Comparison of ENCODE assay signal across 11 cellular contexts in the genomic region with DNA sequence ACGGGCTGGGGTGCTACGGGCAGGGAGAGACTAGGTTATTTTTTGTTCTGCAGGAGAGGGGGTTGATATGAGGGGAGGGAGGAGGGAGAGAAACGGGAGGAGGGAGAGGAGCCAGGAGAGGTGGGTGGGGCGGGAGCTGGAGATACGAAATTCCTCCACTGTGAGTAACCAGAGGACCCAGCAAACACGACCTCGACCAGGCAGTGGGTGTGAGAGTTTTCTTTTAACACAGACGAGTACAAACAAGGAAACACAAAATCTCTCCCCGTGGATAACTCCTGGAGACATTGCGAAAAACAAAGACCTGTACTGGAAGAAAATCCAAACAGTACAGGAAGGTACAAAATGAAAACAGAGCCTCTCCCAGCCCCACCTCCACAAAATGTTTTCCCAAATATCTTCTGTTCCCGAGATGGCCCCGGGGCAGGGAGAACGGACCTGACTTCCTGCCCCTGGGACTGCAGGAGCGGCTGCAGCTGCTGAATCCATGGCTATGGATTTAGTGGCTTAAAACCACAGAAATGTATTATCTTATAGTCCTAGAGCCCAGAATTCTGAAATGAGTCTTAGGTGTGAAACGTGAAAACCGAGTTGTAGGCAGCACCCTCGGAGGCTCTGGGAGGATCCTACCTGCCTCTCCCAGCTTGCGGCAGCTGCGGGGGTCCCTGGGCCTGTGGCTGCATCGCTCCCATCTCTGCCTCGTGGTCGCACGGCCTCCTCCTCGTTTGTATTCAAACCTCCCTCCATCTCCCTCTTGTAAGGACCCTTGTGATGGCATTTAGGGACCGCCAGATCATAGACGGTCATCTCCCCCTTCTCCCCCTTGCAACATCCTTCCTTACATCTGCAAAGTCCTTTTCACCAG.
DNase-seq lines count a peak whose midpoint lies in the region; ATAC-seq, FAIRE-seq and TF ChIP-seq lines count a peak whose summit lies in the region.
"Had no signal": no experiment of that assay in that cellular context is flagged by ENCODE, and none has a peak within 500 bp of the region (broad histone marks: within the 10 kb centered on the region; RNA-seq: fewer than 3 reads in every experiment).

No MANE protein-coding gene starts in this region.

- no peak overlapping the region for H3K4me3 ChIP-seq in suprapubic skin
- H3K4me3 ChIP-seq: SK-N-MC, uterus had no signal

- no peak for TF ChIP-seq EP300 in suprapubic skin (IDR thresholded peaks at IDR 0.05)

- ATAC-seq in GM21619 (IDR thresholded peaks at IDR 0.05; ENCODE audit: unreplicated experiment) (no peak), GM18867 (IDR thresholded peaks at IDR 0.05; ENCODE audit: unreplicated experiment) (no peak)

- no peaks in the 10 kb centered on the region for H3K27me3 ChIP-seq in suprapubic skin
- H3K27me3 ChIP-seq: uterus had no signal

- peak overlapping the region; percentile 78 for H3K27ac ChIP-seq in suprapubic skin
- H3K27ac ChIP-seq: SK-N-MC, uterus had no signal

- no peaks in the 10 kb centered on the region for H3K9me3 ChIP-seq in suprapubic skin
- H3K9me3 ChIP-seq: uterus had no signal

- H3K36me3 ChIP-seq in suprapubic skin, result no peaks in the 10 kb centered on the region
- H3K36me3 ChIP-seq: uterus had no signal

- TF ChIP-seq POLR2A in H54 (IDR thresholded peaks at IDR 0.05; ENCODE audit: low read depth, low read length) (no peak), suprapubic skin (IDR thresholded peaks at IDR 0.05) (no peak)

- no peak for FAIRE-seq in H54 (lab: Jason Lieb, UNC)

- WGBS in suprapubic skin, result 46% methylated on average over 26 of the region's 26 CpGs

- DNase-seq in H54 (ENCODE audit: insufficient read length, low spot score) (peak; percentile 70), amniotic stem cell (lab: John Stamatoyannopoulos, UW) (peak; percentile 16), islet precursor cell (peak; percentile 86), suprapubic skin (ENCODE audit: low spot score in 2 of 2) (no peak), D341Med (ENCODE audit: low spot score) (no peak)
- no peak for DNase-seq in stimulated activated CD4-positive, alpha-beta T cell treated with anti-CD3 and anti-CD28 coated beads, Interleukin-4, amount 100 ng/mL, for 24 hours
- DNase-seq: NCI-H1417, uterus had no signal

- H3K4me1 ChIP-seq in suprapubic skin, result peaks cover 60% of the 10 kb centered on the region
- H3K4me1 ChIP-seq: uterus had no signal

- TF ChIP-seq CTCF in suprapubic skin (IDR thresholded peaks at IDR 0.05), result no peak

Comparison
In these comparisons a context has a peak if more than half of its experiments do, and no peak if none do; other contexts are left out.
1. DNase-seq: peak in H54 (single experiment), amniotic stem cell (single experiment) and islet precursor cell (single experiment); none in suprapubic skin (0 of 2), stimulated activated CD4-positive, alpha-beta T cell treated with anti-CD3 and anti-CD28 coated beads, Interleukin-4, amount 100 ng/mL, for 24 hours (single experiment) and D341Med (single experiment).